15 cellular contexts compared by ENCODE assay signal in genomic region chr6:140316966-140317365, GRCh38.
"Had no signal": no experiment of that assay in that cellular context is flagged by ENCODE, and none has a peak within 500 bp of the region (broad histone marks: within the 10 kb centered on the region; RNA-seq: fewer than 3 reads in every experiment).

No MANE protein-coding gene starts in this region.

- H3K9me3 ChIP-seq: testis, upper lobe of right lung had no signal

- H3K4me3 Mint-ChIP-seq: activated B cell treated with CpG ODN at 0.5 μM for 24 hours; activated T-helper 1 cell treated with anti-CD3 and anti-CD28 coated beads, Interleukin-12 subunit alpha, Interleukin-12 subunit beta, Interleukin-2, Interleukin-4 antibody, amounts not matched to agents 30 ng/mL and 10 ng/mL and 1 ng/mL, durations not matched to agents 14 hours and 24 hours and 36 hours; naive B cell; neural crest cell; T-cell had no signal

- H3K27ac Mint-ChIP-seq: activated B cell treated with CpG ODN at 0.5 μM for 24 hours; activated T-helper 1 cell treated with anti-CD3 and anti-CD28 coated beads, Interleukin-12 subunit alpha, Interleukin-12 subunit beta, Interleukin-2, Interleukin-4 antibody, amounts not matched to agents 30 ng/mL and 10 ng/mL and 1 ng/mL, durations not matched to agents 14 hours and 24 hours and 36 hours; T-cell had no signal

- H3K27me3 Mint-ChIP-seq: activated B cell treated with CpG ODN at 0.5 μM for 24 hours, naive B cell, T-cell had no signal

- DNase-seq: activated B cell treated with CpG ODN at 0.5 μM for 24 hours; activated CD4-positive, alpha-beta T cell treated with anti-CD3 and anti-CD28 coated beads for 48 hours; activated naive CD4-positive, alpha-beta T cell; cerebellar nuclear complex; effector CD8-positive, alpha-beta T cell; left ventricle myocardium superior; naive B cell; retina; T-cell; T-helper 9 cell; testis; upper lobe of right lung had no signal

- H3K36me3 ChIP-seq: upper lobe of right lung had no signal

- H3K27me3 ChIP-seq: testis, upper lobe of right lung had no signal

- H3K27ac ChIP-seq: testis, upper lobe of right lung had no signal

- FAIRE-seq: bronchial epithelial cell had no signal

- H3K4me1 ChIP-seq: testis had no signal

- H3K4me3 ChIP-seq: testis, upper lobe of right lung had no signal

- H3K9me3 Mint-ChIP-seq: activated T-helper 1 cell treated with anti-CD3 and anti-CD28 coated beads, Interleukin-12 subunit alpha, Interleukin-12 subunit beta, Interleukin-2, Interleukin-4 antibody, amounts not matched to agents 30 ng/mL and 10 ng/mL and 1 ng/mL, durations not matched to agents 14 hours and 24 hours and 36 hours had no signal

- ATAC-seq: left ventricle myocardium superior, T-cell, upper lobe of right lung had no signal
